ENCODE assay signal across 21 cellular contexts in genomic region chr6:100338090-100338489, GRCh38.
DNase-seq lines count a peak whose midpoint lies in the region; ATAC-seq and TF ChIP-seq lines count a peak whose summit lies in the region.
"Had no signal": no experiment of that assay in that cellular context is flagged by ENCODE, and none has a peak within 500 bp of the region (broad histone marks: within the 10 kb centered on the region; RNA-seq: fewer than 3 reads in every experiment).

No MANE protein-coding gene starts in this region.

- no peaks in the 10 kb centered on the region for H3K36me3 ChIP-seq in hepatocyte (replicated peaks; ENCODE audit: insufficient read depth, low read depth)
- H3K36me3 ChIP-seq: BE2C; BLaER1 treated with 17β-estradiol and CSF1 and Interleukin-3, amounts not matched to agents 10 nM and 100 nM had no signal

- no peak overlapping the region for H3K4me2 ChIP-seq in hepatocyte
- H3K4me2 ChIP-seq: A549; BLaER1 treated with 17β-estradiol and CSF1 and Interleukin-3, amounts not matched to agents 10 nM and 100 nM had no signal

- no peaks in the 10 kb centered on the region for H3K9me3 ChIP-seq in hepatocyte (ENCODE audit: low read depth)
- H3K9me3 ChIP-seq: A549, BE2C had no signal

- H3K9me2 ChIP-seq in hepatocyte (replicated peaks; ENCODE audit: insufficient read depth) = no peaks in the 10 kb centered on the region

- H3K27me3 ChIP-seq in hepatocyte = no peaks in the 10 kb centered on the region
- H3K27me3 ChIP-seq: BLaER1 treated with 17β-estradiol and CSF1 and Interleukin-3, amounts not matched to agents 10 nM and 100 nM had no signal

- H3K4me3 ChIP-seq in hepatocyte = no peak overlapping the region
- H3K4me3 ChIP-seq: A549; BLaER1 treated with 17β-estradiol and CSF1 and Interleukin-3, amounts not matched to agents 10 nM and 100 nM had no signal

- no peaks in the 10 kb centered on the region for H3K4me1 ChIP-seq in hepatocyte (ENCODE audit: insufficient read depth)
- H3K4me1 ChIP-seq: A549, BE2C had no signal

- no peak for TF ChIP-seq CTCF in hepatocyte (IDR thresholded peaks at IDR 0.05; ENCODE audit: poor library complexity)

- H3K79me2 ChIP-seq in hepatocyte = no peaks in the 10 kb centered on the region

- H2AFZ ChIP-seq in hepatocyte = no peak overlapping the region

- peak overlapping the region; percentile 38 for H3K27ac ChIP-seq in hepatocyte
- H3K27ac ChIP-seq: A549; BLaER1 treated with 17β-estradiol and CSF1 and Interleukin-3, amounts not matched to agents 10 nM and 100 nM had no signal

- ATAC-seq in GM18519 (IDR thresholded peaks at IDR 0.05; ENCODE audit: low FRiP score, unreplicated experiment) = peak; percentile 63
- ATAC-seq in GM19035 (IDR thresholded peaks at IDR 0.05; ENCODE audit: unreplicated experiment) = peak; percentile 68
- ATAC-seq in HG03378 (IDR thresholded peaks at IDR 0.05; ENCODE audit: unreplicated experiment) = peak; percentile 50
- ATAC-seq: A549, HCT116 had no signal

- 83% methylated on average over 2 of the region's 2 CpGs for WGBS in hepatocyte (ENCODE audit: low lambda C conversion rate, missing lambda C conversion rate)

- DNase-seq in hepatocyte (ENCODE audit: low spot score) (no peak), RPMI8226 (no peak), OCI-M1 (lab: John Stamatoyannopoulos, UW) (no peak), C1 segment of cervical spinal cord (lab: John Stamatoyannopoulos, UW) (no peak)
- DNase-seq: 8988T; ACHN; AML-193; Calu3; CD4-positive, alpha-beta memory T cell; COR-L47; DMS53; DMS79 treated with DMSO at 0.1 percent for 48 hours; GF-D8; H7 had no signal

- no peaks in the 10 kb centered on the region for H4K20me1 ChIP-seq in hepatocyte (ENCODE audit: insufficient read depth, poor library complexity, severe bottlenecking)
- H4K20me1 ChIP-seq: BLaER1 treated with 17β-estradiol and CSF1 and Interleukin-3, amounts not matched to agents 10 nM and 100 nM had no signal
